6 cellular contexts compared by ENCODE assay signal in genomic region chrX:155071694-155072215, GRCh38. TPM values are rescaled to one million over a fixed set of nuclear protein-coding genes. Genes with fewer than 3 reads are reported as not detected.
DNase-seq lines count a peak whose midpoint lies in the region; ATAC-seq, FAIRE-seq and TF ChIP-seq lines count a peak whose summit lies in the region.

No MANE protein-coding gene starts in this region.

- 1 to 36% methylated on average over 24 of the region's 24 CpGs for WGBS in pancreas, 2 donors

- H3K27ac ChIP-seq in cingulate gyrus (ENCODE audit: low read depth, low read length), result peak overlapping the region; percentile 67
- H3K27ac ChIP-seq in pancreas, result peak overlapping the region in 3 of 4 donors; percentile 52 to 72 (median 57)

- TF ChIP-seq CTCF in GM12865 (IDR thresholded peaks at IDR 0.05; ENCODE audit: insufficient read depth, low read depth, low read length, missing control alignments), result no peak
- no peak for TF ChIP-seq CTCF in pancreas (IDR thresholded peaks at IDR 0.05)
- TF ChIP-seq CTCF in GM10266 (IDR thresholded peaks at IDR 0.05; ENCODE audit: control insufficient read depth, insufficient read depth, low read depth, missing control alignments), result no peak

- peaks cover 0 to 4% (median 0%) of the 10 kb centered on the region in 3 donors for H3K4me1 ChIP-seq in pancreas

- no peaks in the 10 kb centered on the region for H3K27me3 ChIP-seq in pancreas

- peak overlapping the region; percentile 82 for H3K4me3 ChIP-seq in GM12865 (ENCODE audit: low read depth, low read length)
- peak overlapping the region; percentile 37 to 50 (median 44) for H3K4me3 ChIP-seq in pancreas

- intact Hi-C loops in pancreas (cut with DNase I), result no loop called here

- no peak for FAIRE-seq in pancreas (lab: Jason Lieb, UNC)

- ATAC-seq in HG03342 (IDR thresholded peaks at IDR 0.05; ENCODE audit: unreplicated experiment) (peak; percentile 14), pancreas (peak in 3 of 4 donors; percentile 1 to 9 (median 2))

- DNase-seq in GM12865 (ENCODE audit: low read depth) (peak; percentile 22), pancreas (peak in 2 of 6 donors; percentile 66 to 80), NCI-H1694 treated with DMSO at 0.1 percent for 48 hours (lab: John Stamatoyannopoulos, UW) (no peak), GM10266 (ENCODE audit: extremely low spot score) (no peak)

- no peaks in the 10 kb centered on the region for H3K9me3 ChIP-seq in pancreas

- no peaks in the 10 kb centered on the region for H3K36me3 ChIP-seq in pancreas

RNA-seq across cellular contexts. Expression of gene BRCC3, which starts 0.4 kb away (rescaled TPM):
- 10 to 100 TPM in 2 of 6 donors, 1 to 10 TPM in 4; 7.5 to 13.2 (median 9.2) TPM for total RNA-seq in pancreas
- polyA plus RNA-seq in pancreas, result 1 to 10 TPM; 4.6 to 8.2 TPM

RNA-seq across cellular contexts. Expression of gene CMC4, which starts 0.8 kb away (rescaled TPM):
- 1 to 10 TPM; 2.6 to 5.0 (median 3.1) TPM for total RNA-seq in pancreas
- polyA plus RNA-seq in pancreas, result 10 to 100 TPM; 10.8 to 16.6 TPM

RNA-seq across cellular contexts. Expression of gene MTCP1, which starts 0.8 kb away (rescaled TPM):
- total RNA-seq in pancreas, result 10 to 100 TPM; 10.9 to 18.3 (median 15.5) TPM
- 10 to 100 TPM; 22.7 to 55.9 TPM for polyA plus RNA-seq in pancreas

RNA-seq across cellular contexts. Expression of gene FUNDC2, which starts 45.1 kb away (rescaled TPM):
- 10 to 100 TPM; 50.3 to 74.6 (median 70.2) TPM for total RNA-seq in pancreas
- 10 to 100 TPM; 75.7 to 88.1 TPM for polyA plus RNA-seq in pancreas

RNA-seq across cellular contexts. Expression of gene F8, which starts 49.2 kb away (rescaled TPM):
- total RNA-seq in pancreas, result 10 to 100 TPM in 2 of 6 donors, 1 to 10 TPM in 4; 5.5 to 22.0 (median 8.7) TPM
- polyA plus RNA-seq in pancreas, result 1 to 10 TPM; 2.5 to 9.2 TPM
